Comparison of ENCODE assay signal across 1 cellular context in the genomic region with DNA sequence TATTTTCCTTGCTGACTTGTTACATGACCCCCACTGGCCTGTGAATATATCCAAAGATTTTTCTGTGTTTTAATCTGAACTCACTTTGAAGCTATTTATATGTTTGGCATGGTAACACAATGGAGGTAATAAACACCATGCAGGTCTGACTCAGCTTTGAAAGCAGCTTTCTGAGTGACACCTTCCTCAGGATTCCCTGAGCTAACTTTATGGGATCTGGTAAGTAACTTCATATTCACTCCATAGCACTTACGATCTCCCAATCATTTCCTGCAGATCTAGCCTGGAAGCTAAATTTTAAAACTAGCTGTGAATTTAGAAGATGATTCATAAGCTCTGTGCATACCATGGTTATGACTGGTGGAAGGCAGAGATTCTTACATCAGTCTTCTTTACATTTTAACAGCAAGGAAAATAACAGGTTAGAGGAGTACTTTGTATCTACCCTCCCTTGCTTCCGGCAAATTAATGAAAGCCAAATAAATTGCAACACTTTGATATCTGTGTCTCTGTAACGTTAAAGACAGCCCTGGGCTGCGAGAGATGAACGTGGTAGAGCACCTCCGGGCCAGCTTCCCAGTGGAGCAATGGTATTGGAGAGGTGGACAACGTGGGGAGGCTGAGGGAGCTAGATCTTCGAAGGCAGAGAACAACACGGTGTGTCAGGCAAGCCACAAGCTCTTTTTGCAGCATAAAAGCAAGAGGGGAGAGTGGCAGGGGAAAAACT.
TF ChIP-seq lines count a peak whose summit lies in the region.

No MANE protein-coding gene starts in this region.

TF ChIP-seq in HepG2, 621 proteins besides CTCF, POLR2A, EP300 and RAD21 (continued from another document and continues in another):
- TF ChIP-seq, protein P1, sequence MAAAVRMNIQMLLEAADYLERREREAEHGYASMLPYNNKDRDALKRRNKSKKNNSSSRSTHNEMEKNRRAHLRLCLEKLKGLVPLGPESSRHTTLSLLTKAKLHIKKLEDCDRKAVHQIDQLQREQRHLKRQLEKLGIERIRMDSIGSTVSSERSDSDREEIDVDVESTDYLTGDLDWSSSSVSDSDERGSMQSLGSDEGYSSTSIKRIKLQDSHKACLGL (CRISPR knock-in tag; IDR thresholded peaks at IDR 0.05): no peak
- TF ChIP-seq, protein P2, sequence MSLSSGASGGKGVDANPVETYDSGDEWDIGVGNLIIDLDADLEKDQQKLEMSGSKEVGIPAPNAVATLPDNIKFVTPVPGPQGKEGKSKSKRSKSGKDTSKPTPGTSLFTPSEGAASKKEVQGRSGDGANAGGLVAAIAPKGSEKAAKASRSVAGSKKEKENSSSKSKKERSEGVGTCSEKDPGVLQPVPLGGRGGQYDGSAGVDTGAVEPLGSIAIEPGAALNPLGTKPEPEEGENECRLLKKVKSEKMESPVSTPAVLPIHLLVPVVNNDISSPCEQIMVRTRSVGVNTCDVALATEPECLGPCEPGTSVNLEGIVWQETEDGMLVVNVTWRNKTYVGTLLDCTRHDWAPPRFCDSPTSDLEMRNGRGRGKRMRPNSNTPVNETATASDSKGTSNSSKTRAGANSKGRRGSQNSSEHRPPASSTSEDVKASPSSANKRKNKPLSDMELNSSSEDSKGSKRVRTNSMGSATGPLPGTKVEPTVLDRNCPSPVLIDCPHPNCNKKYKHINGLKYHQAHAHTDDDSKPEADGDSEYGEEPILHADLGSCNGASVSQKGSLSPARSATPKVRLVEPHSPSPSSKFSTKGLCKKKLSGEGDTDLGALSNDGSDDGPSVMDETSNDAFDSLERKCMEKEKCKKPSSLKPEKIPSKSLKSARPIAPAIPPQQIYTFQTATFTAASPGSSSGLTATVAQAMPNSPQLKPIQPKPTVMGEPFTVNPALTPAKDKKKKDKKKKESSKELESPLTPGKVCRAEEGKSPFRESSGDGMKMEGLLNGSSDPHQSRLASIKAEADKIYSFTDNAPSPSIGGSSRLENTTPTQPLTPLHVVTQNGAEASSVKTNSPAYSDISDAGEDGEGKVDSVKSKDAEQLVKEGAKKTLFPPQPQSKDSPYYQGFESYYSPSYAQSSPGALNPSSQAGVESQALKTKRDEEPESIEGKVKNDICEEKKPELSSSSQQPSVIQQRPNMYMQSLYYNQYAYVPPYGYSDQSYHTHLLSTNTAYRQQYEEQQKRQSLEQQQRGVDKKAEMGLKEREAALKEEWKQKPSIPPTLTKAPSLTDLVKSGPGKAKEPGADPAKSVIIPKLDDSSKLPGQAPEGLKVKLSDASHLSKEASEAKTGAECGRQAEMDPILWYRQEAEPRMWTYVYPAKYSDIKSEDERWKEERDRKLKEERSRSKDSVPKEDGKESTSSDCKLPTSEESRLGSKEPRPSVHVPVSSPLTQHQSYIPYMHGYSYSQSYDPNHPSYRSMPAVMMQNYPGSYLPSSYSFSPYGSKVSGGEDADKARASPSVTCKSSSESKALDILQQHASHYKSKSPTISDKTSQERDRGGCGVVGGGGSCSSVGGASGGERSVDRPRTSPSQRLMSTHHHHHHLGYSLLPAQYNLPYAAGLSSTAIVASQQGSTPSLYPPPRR (CRISPR knock-in tag; IDR thresholded peaks at IDR 0.05; ENCODE audit: borderline replicate concordance): no peak
- TF ChIP-seq ATM (IDR thresholded peaks at IDR 0.05; ENCODE audit: borderline replicate concordance) (no peak), MEF2D (CRISPR knock-in tag; IDR thresholded peaks at IDR 0.05) (peak; percentile 42; the same call in 1 of the 2 replicates), ZSCAN22 (CRISPR knock-in tag; IDR thresholded peaks at IDR 0.05) (no peak), ZBTB38 (CRISPR knock-in tag; IDR thresholded peaks at IDR 0.05) (peak; percentile 31; the same call in 1 of the 2 replicates), ZNF20 (CRISPR knock-in tag; IDR thresholded peaks at IDR 0.05) (no peak), REXO4 (CRISPR knock-in tag; IDR thresholded peaks at IDR 0.05; ENCODE audit: borderline replicate concordance) (no peak), KLF12 (CRISPR knock-in tag; IDR thresholded peaks at IDR 0.05; ENCODE audit: borderline replicate concordance) (no peak), SNRNP70 (IDR thresholded peaks at IDR 0.05; ENCODE audit: low read depth, low read length) (no peak), ZBTB7B (CRISPR knock-in tag; IDR thresholded peaks at IDR 0.05) (no peak), FOXO1 (CRISPR knock-in tag; IDR thresholded peaks at IDR 0.05) (peak; percentile 57; the same call in 1 of the 2 replicates), HNRNPL (IDR thresholded peaks at IDR 0.05; ENCODE audit: low read depth, low read length) (no peak), SAP130 (CRISPR knock-in tag; IDR thresholded peaks at IDR 0.05; ENCODE audit: low read depth) (peak; percentile 78), HHEX (CRISPR knock-in tag; IDR thresholded peaks at IDR 0.05) (no peak), KLF13 (CRISPR knock-in tag; IDR thresholded peaks at IDR 0.05) (no peak), ZNF317 (CRISPR knock-in tag; IDR thresholded peaks at IDR 0.05) (peak; percentile 90), ZNF605 (CRISPR knock-in tag; IDR thresholded peaks at IDR 0.05) (peak; percentile 54; the same call in 1 of the 2 replicates), HOXA7 (CRISPR knock-in tag; IDR thresholded peaks at IDR 0.05) (no peak), ZFP82 (CRISPR knock-in tag; IDR thresholded peaks at IDR 0.05; ENCODE audit: borderline replicate concordance) (no peak), ZNF251 (CRISPR knock-in tag; IDR thresholded peaks at IDR 0.05) (no peak)
- TF ChIP-seq, protein P3, sequence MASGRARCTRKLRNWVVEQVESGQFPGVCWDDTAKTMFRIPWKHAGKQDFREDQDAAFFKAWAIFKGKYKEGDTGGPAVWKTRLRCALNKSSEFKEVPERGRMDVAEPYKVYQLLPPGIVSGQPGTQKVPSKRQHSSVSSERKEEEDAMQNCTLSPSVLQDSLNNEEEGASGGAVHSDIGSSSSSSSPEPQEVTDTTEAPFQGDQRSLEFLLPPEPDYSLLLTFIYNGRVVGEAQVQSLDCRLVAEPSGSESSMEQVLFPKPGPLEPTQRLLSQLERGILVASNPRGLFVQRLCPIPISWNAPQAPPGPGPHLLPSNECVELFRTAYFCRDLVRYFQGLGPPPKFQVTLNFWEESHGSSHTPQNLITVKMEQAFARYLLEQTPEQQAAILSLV (CRISPR knock-in tag; IDR thresholded peaks at IDR 0.05; ENCODE audit: borderline replicate concordance): no peak
- TF ChIP-seq, protein P4, sequence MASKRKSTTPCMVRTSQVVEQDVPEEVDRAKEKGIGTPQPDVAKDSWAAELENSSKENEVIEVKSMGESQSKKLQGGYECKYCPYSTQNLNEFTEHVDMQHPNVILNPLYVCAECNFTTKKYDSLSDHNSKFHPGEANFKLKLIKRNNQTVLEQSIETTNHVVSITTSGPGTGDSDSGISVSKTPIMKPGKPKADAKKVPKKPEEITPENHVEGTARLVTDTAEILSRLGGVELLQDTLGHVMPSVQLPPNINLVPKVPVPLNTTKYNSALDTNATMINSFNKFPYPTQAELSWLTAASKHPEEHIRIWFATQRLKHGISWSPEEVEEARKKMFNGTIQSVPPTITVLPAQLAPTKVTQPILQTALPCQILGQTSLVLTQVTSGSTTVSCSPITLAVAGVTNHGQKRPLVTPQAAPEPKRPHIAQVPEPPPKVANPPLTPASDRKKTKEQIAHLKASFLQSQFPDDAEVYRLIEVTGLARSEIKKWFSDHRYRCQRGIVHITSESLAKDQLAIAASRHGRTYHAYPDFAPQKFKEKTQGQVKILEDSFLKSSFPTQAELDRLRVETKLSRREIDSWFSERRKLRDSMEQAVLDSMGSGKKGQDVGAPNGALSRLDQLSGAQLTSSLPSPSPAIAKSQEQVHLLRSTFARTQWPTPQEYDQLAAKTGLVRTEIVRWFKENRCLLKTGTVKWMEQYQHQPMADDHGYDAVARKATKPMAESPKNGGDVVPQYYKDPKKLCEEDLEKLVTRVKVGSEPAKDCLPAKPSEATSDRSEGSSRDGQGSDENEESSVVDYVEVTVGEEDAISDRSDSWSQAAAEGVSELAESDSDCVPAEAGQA (IDR thresholded peaks at IDR 0.05; ENCODE audit: low read depth): no peak
- TF ChIP-seq, protein P4 (CRISPR knock-in tag; IDR thresholded peaks at IDR 0.05; ENCODE audit: borderline replicate concordance): no peak
- TF ChIP-seq, protein P5, sequence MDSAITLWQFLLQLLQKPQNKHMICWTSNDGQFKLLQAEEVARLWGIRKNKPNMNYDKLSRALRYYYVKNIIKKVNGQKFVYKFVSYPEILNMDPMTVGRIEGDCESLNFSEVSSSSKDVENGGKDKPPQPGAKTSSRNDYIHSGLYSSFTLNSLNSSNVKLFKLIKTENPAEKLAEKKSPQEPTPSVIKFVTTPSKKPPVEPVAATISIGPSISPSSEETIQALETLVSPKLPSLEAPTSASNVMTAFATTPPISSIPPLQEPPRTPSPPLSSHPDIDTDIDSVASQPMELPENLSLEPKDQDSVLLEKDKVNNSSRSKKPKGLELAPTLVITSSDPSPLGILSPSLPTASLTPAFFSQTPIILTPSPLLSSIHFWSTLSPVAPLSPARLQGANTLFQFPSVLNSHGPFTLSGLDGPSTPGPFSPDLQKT (CRISPR knock-in tag; IDR thresholded peaks at IDR 0.05; ENCODE audit: borderline replicate concordance): no peak
- TF ChIP-seq, protein P6, sequence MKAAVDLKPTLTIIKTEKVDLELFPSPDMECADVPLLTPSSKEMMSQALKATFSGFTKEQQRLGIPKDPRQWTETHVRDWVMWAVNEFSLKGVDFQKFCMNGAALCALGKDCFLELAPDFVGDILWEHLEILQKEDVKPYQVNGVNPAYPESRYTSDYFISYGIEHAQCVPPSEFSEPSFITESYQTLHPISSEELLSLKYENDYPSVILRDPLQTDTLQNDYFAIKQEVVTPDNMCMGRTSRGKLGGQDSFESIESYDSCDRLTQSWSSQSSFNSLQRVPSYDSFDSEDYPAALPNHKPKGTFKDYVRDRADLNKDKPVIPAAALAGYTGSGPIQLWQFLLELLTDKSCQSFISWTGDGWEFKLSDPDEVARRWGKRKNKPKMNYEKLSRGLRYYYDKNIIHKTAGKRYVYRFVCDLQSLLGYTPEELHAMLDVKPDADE (CRISPR knock-in tag; IDR thresholded peaks at IDR 0.05): no peak
- TF ChIP-seq, protein P7, sequence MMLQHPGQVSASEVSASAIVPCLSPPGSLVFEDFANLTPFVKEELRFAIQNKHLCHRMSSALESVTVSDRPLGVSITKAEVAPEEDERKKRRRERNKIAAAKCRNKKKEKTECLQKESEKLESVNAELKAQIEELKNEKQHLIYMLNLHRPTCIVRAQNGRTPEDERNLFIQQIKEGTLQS (CRISPR knock-in tag; IDR thresholded peaks at IDR 0.05): peak; percentile 70; the same call in 1 of the 2 replicates
- TF ChIP-seq, protein P8, sequence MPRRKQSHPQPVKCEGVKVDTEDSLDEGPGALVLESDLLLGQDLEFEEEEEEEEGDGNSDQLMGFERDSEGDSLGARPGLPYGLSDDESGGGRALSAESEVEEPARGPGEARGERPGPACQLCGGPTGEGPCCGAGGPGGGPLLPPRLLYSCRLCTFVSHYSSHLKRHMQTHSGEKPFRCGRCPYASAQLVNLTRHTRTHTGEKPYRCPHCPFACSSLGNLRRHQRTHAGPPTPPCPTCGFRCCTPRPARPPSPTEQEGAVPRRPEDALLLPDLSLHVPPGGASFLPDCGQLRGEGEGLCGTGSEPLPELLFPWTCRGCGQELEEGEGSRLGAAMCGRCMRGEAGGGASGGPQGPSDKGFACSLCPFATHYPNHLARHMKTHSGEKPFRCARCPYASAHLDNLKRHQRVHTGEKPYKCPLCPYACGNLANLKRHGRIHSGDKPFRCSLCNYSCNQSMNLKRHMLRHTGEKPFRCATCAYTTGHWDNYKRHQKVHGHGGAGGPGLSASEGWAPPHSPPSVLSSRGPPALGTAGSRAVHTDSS (CRISPR knock-in tag; conservative IDR thresholded peaks at IDR 0.05): no peak
- TF ChIP-seq, protein P9, sequence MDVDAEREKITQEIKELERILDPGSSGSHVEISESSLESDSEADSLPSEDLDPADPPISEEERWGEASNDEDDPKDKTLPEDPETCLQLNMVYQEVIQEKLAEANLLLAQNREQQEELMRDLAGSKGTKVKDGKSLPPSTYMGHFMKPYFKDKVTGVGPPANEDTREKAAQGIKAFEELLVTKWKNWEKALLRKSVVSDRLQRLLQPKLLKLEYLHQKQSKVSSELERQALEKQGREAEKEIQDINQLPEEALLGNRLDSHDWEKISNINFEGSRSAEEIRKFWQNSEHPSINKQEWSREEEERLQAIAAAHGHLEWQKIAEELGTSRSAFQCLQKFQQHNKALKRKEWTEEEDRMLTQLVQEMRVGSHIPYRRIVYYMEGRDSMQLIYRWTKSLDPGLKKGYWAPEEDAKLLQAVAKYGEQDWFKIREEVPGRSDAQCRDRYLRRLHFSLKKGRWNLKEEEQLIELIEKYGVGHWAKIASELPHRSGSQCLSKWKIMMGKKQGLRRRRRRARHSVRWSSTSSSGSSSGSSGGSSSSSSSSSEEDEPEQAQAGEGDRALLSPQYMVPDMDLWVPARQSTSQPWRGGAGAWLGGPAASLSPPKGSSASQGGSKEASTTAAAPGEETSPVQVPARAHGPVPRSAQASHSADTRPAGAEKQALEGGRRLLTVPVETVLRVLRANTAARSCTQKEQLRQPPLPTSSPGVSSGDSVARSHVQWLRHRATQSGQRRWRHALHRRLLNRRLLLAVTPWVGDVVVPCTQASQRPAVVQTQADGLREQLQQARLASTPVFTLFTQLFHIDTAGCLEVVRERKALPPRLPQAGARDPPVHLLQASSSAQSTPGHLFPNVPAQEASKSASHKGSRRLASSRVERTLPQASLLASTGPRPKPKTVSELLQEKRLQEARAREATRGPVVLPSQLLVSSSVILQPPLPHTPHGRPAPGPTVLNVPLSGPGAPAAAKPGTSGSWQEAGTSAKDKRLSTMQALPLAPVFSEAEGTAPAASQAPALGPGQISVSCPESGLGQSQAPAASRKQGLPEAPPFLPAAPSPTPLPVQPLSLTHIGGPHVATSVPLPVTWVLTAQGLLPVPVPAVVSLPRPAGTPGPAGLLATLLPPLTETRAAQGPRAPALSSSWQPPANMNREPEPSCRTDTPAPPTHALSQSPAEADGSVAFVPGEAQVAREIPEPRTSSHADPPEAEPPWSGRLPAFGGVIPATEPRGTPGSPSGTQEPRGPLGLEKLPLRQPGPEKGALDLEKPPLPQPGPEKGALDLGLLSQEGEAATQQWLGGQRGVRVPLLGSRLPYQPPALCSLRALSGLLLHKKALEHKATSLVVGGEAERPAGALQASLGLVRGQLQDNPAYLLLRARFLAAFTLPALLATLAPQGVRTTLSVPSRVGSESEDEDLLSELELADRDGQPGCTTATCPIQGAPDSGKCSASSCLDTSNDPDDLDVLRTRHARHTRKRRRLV (CRISPR knock-in tag; IDR thresholded peaks at IDR 0.05): no peak
